In genomic region chr3:11581237-11582122, GRCh38 we compare ENCODE assay signal across 8 cellular contexts.
A peak's percentile ranks its signal among the peaks of the same experiment; 100 is the strongest.
DNase-seq lines count a peak whose midpoint lies in the region; ATAC-seq and TF ChIP-seq lines count a peak whose summit lies in the region.

No MANE protein-coding gene starts in this region.

- H3K9me3 Mint-ChIP-seq in activated CD4-positive, alpha-beta memory T cell treated with anti-CD3 and anti-CD28 coated beads, Interleukin-2, amount 10 ng/mL, durations not matched to agents 7 days and 5 days, result no peaks in the 10 kb centered on the region

- no peak overlapping the region for H3K27ac Mint-ChIP-seq in activated CD4-positive, alpha-beta memory T cell treated with anti-CD3 and anti-CD28 coated beads, Interleukin-2, amount 10 ng/mL, durations not matched to agents 7 days and 5 days

- H3K27ac ChIP-seq in Peyer's patch, result peak overlapping the region in 3 of 4 donors; percentile 25 to 57 (median 32)
- peak overlapping the region; percentile 28 for H3K27ac ChIP-seq in neutrophil

- H3K4me3 ChIP-seq in BJ (ENCODE audit: low read depth, low read length) (peak overlapping the region; percentile 41), Peyer's patch (peak overlapping the region in 2 of 4 donors; percentile 7 to 14), neutrophil (ENCODE audit: low read depth in 1 of 2, low read length in 1 of 2) (no peak overlapping the region)

- H3K4me1 Mint-ChIP-seq in activated CD4-positive, alpha-beta memory T cell treated with anti-CD3 and anti-CD28 coated beads, Interleukin-2, amount 10 ng/mL, durations not matched to agents 7 days and 5 days, result peaks cover 4% of the 10 kb centered on the region

- no peak for TF ChIP-seq POLR2A in Peyer's patch (IDR thresholded peaks at IDR 0.05)

- CTCF ChIA-PET in BJ (lab: Yijun Ruan, JAX), result interaction anchor here (0.8 kb wide), 1 partner anchor 16 kb away, joined by 3 read pairs; no protein-coding TSS in a partner anchor
- CTCF ChIA-PET in activated CD4-positive, alpha-beta memory T cell treated with anti-CD3 and anti-CD28 coated beads, Interleukin-2, amount 10 ng/mL, durations not matched to agents 7 days and 5 days (lab: Charles Lee), result interaction anchor here (0.7 kb wide), 1 partner anchor 1207 kb away, joined by 3 read pairs; no protein-coding TSS in a partner anchor

- no peak overlapping the region for H3K4me3 Mint-ChIP-seq in activated CD4-positive, alpha-beta memory T cell treated with anti-CD3 and anti-CD28 coated beads, Interleukin-2, amount 10 ng/mL, durations not matched to agents 7 days and 5 days

- DNase-seq in BJ (ENCODE audit: low read depth) (no peak), Peyer's patch (no peak), fibroblast of peridontal ligament (ENCODE audit: extremely low read depth) (peak; percentile 33), NCI-H226 (no peak)
- DNase-seq in activated CD4-positive, alpha-beta memory T cell treated with anti-CD3 and anti-CD28 coated beads, Interleukin-2, amount 10 ng/mL, durations not matched to agents 7 days and 5 days, result no peak

- POLR2A ChIA-PET in BJ (lab: Charles Lee), result interaction anchor here (0.6 kb wide), 1 partner anchor 17 kb away, joined by 3 read pairs; no protein-coding TSS in a partner anchor
- POLR2A ChIA-PET in activated CD4-positive, alpha-beta memory T cell treated with anti-CD3 and anti-CD28 coated beads, Interleukin-2, amount 10 ng/mL, durations not matched to agents 7 days and 5 days (lab: Charles Lee), result interaction anchor here (0.8 kb wide), 1 partner anchor 265 kb away, joined by 3 read pairs; the partner anchor contains the start of gene TAMM41

- no peak for ATAC-seq in HG02798 (IDR thresholded peaks at IDR 0.05; ENCODE audit: poor library complexity, unreplicated experiment)
- no peak for ATAC-seq in HG02840 (IDR thresholded peaks at IDR 0.05; ENCODE audit: low FRiP score, unreplicated experiment)

- no peaks in the 10 kb centered on the region for H3K9me3 ChIP-seq in Peyer's patch
- H3K9me3 ChIP-seq in neutrophil, result no peaks in the 10 kb centered on the region

- no peaks in the 10 kb centered on the region for H3K27me3 Mint-ChIP-seq in activated CD4-positive, alpha-beta memory T cell treated with anti-CD3 and anti-CD28 coated beads, Interleukin-2, amount 10 ng/mL, durations not matched to agents 7 days and 5 days

- H3K27me3 ChIP-seq in BJ (ENCODE audit: control insufficient read depth, insufficient read depth, low read length), result no peaks in the 10 kb centered on the region
- H3K27me3 ChIP-seq in Peyer's patch, result no peaks in the 10 kb centered on the region
- H3K27me3 ChIP-seq in neutrophil, result no peaks in the 10 kb centered on the region

- TF ChIP-seq CTCF in BJ (IDR thresholded peaks at IDR 0.05; ENCODE audit: insufficient read depth, low read depth, low read length) (no peak), Peyer's patch (IDR thresholded peaks at IDR 0.05) (no peak), neutrophil (IDR thresholded peaks at IDR 0.05) (no peak)

- peaks cover 0 to 27% (median 0%) of the 10 kb centered on the region in 4 donors for H3K4me1 ChIP-seq in Peyer's patch
- H3K4me1 ChIP-seq in neutrophil (ENCODE audit: control insufficient read depth in 1 of 2, insufficient read depth in 1 of 2, low read depth in 1 of 2, low read length in 1 of 2), result peaks cover 16 to 17% of the 10 kb centered on the region in 2 experiments

- peaks cover 12% of the 10 kb centered on the region for H3K36me3 Mint-ChIP-seq in activated CD4-positive, alpha-beta memory T cell treated with anti-CD3 and anti-CD28 coated beads, Interleukin-2, amount 10 ng/mL, durations not matched to agents 7 days and 5 days (ENCODE audit: low read depth)

- H3K36me3 ChIP-seq in BJ (ENCODE audit: control insufficient read depth, insufficient read depth, low read length), result no peaks in the 10 kb centered on the region
- no peaks in the 10 kb centered on the region for H3K36me3 ChIP-seq in Peyer's patch
- no peaks in the 10 kb centered on the region for H3K36me3 ChIP-seq in neutrophil
